Comparison of ENCODE assay signal across 19 cellular contexts in the genomic region with DNA sequence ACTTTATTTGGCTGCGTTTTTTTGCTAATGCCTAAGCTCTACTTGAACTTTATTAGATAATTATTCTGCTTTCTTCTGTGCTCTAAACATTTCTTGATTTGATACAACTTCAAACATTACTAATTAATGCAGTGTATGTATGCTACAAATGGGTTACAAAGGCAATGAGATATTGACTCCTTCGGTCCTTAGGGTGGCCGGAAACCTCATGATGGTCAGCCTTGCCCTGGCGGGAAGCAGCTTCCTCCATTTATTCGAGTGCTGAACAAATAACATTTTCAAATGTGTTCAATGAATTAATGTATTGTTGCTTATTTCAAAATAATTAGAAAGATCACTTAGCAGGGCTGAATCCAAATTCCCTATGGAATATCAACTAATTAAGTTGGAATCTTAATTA. TPM values are rescaled to one million over a fixed set of nuclear protein-coding genes. Genes with fewer than 3 reads are reported as not detected.
A peak's percentile ranks its signal among the peaks of the same experiment; 100 is the strongest.
DNase-seq lines count a peak whose midpoint lies in the region; ATAC-seq and TF ChIP-seq lines count a peak whose summit lies in the region.
"Had no signal": no experiment of that assay in that cellular context is flagged by ENCODE, and none has a peak within 500 bp of the region (broad histone marks: within the 10 kb centered on the region; RNA-seq: fewer than 3 reads in every experiment).

No MANE protein-coding gene starts in this region.

- no peaks in the 10 kb centered on the region for H3K9me3 Mint-ChIP-seq in CD4-positive, alpha-beta T cell
- no peaks in the 10 kb centered on the region for H3K9me3 Mint-ChIP-seq in activated T-helper 17 cell treated with anti-CD3 and anti-CD28 coated beads, Interleukin-2, amount 50 U/mL, for 72 hours
- no peaks in the 10 kb centered on the region for H3K9me3 Mint-ChIP-seq in naive B cell

- TF ChIP-seq EP300 in stomach (IDR thresholded peaks at IDR 0.05): no peak

- H3K36me3 Mint-ChIP-seq in CD4-positive, alpha-beta T cell (ENCODE audit: low read depth): peaks cover 39% of the 10 kb centered on the region
- H3K36me3 Mint-ChIP-seq in activated T-helper 17 cell treated with anti-CD3 and anti-CD28 coated beads, Interleukin-2, amount 50 U/mL, for 72 hours (ENCODE audit: low read depth): peaks cover 15% of the 10 kb centered on the region
- H3K36me3 Mint-ChIP-seq in naive B cell: no peaks in the 10 kb centered on the region

- H3K4me3 ChIP-seq in GM12865 (ENCODE audit: low read depth, low read length) (peak overlapping the region; percentile 85), stomach (no peak overlapping the region)
- H3K4me3 ChIP-seq: adrenal gland, esophagus squamous epithelium, Peyer's patch had no signal

- no peak for ATAC-seq in CD4-positive, alpha-beta T cell (ENCODE audit: poor library complexity)
- ATAC-seq in activated T-helper 17 cell treated with anti-CD3 and anti-CD28 coated beads, Interleukin-2, amount 50 U/mL, for 72 hours (replicated peaks): no peak
- ATAC-seq in naive B cell (ENCODE audit: low read depth in 2 of 2): no peak
- ATAC-seq: left colon, right cardiac atrium had no signal

- 84 to 96% (median 94%) methylated on average over 5 of the region's 5 CpGs for WGBS in stomach, 5 donors

- POLR2A ChIA-PET in CD4-positive, alpha-beta T cell (lab: Charles Lee): interaction anchor here (1.1 to 3.2 kb wide), 5 partner anchors 8 to 124 kb away, joined by 3 to 24 read pairs (median 6); a partner anchor contains a TSS

- CTCF ChIA-PET in CD4-positive, alpha-beta T cell (lab: Charles Lee): no interaction called here

- in situ Hi-C loops in GM13977 (cut with MboI; ENCODE audit: low pct_unique_long_range_greater_than_20kb, low sequenced_read_pairs, unreplicated experiment): no loop called here

- H3K27me3 Mint-ChIP-seq in CD4-positive, alpha-beta T cell: no peaks in the 10 kb centered on the region
- H3K27me3 Mint-ChIP-seq in activated T-helper 17 cell treated with anti-CD3 and anti-CD28 coated beads, Interleukin-2, amount 50 U/mL, for 72 hours: no peaks in the 10 kb centered on the region
- no peaks in the 10 kb centered on the region for H3K27me3 Mint-ChIP-seq in naive B cell

- no peak for TF ChIP-seq POLR2A in stomach (IDR thresholded peaks at IDR 0.05)

- H3K4me3 Mint-ChIP-seq in CD4-positive, alpha-beta T cell: peak overlapping the region; percentile 94
- H3K4me3 Mint-ChIP-seq in activated T-helper 17 cell treated with anti-CD3 and anti-CD28 coated beads, Interleukin-2, amount 50 U/mL, for 72 hours: peak overlapping the region; percentile 95
- H3K4me3 Mint-ChIP-seq in naive B cell: peak overlapping the region; percentile 12 to 98 (median 84)

- no peak for DNase-seq in CD4-positive, alpha-beta T cell
- DNase-seq in GM12865 (ENCODE audit: low read depth): peak; percentile 59
- no peak for DNase-seq in naive B cell
- DNase-seq in NCI-H2227 treated with DMSO at 0.1 percent for 48 hours (lab: John Stamatoyannopoulos, UW): no peak
- no peak for DNase-seq in stomach
- no peak for DNase-seq in GM13977 (ENCODE audit: low spot score)
- DNase-seq in DMS53 treated with DMSO at 0.1 percent for 48 hours (lab: John Stamatoyannopoulos, UW; ENCODE audit: unreplicated experiment): no peak
- DNase-seq: activated CD8-positive, alpha-beta memory T cell treated with anti-CD3 and anti-CD28 coated beads for 24 hours; adrenal gland; esophagus squamous epithelium; GDM1; IMR-90; left colon; NCI-H1105 treated with DMSO at 0.1 percent for 48 hours; Peyer's patch; right cardiac atrium; stimulated activated CD4-positive, alpha-beta T cell treated with anti-CD3 and anti-CD28 coated beads, Interleukin-4, amount 100 ng/mL, for 24 hours had no signal

- H3K36me3 ChIP-seq in stomach: no peaks in the 10 kb centered on the region
- H3K36me3 ChIP-seq: adrenal gland, esophagus squamous epithelium, Peyer's patch had no signal

- H3K4me1 ChIP-seq in stomach: peaks cover 10 to 35% (median 21%) of the 10 kb centered on the region in 4 donors

- no peak for TF ChIP-seq CTCF in CD4-positive, alpha-beta T cell (IDR thresholded peaks at IDR 0.05)
- TF ChIP-seq CTCF in GM12865 (IDR thresholded peaks at IDR 0.05; ENCODE audit: insufficient read depth, low read depth, low read length, missing control alignments) (no peak), stomach (IDR thresholded peaks at IDR 0.05) (no peak), GM13977 (IDR thresholded peaks at IDR 0.05; ENCODE audit: extremely low read depth, insufficient read depth, missing control alignments) (no peak)

- H3K9me3 ChIP-seq in CD4-positive, alpha-beta T cell (ENCODE audit: control insufficient read depth, low read length): no peaks in the 10 kb centered on the region
- no peaks in the 10 kb centered on the region for H3K9me3 ChIP-seq in stomach
- H3K9me3 ChIP-seq: adrenal gland, esophagus squamous epithelium, Peyer's patch had no signal

- peak overlapping the region; percentile 96 for H3K27ac Mint-ChIP-seq in CD4-positive, alpha-beta T cell
- no peak overlapping the region for H3K27ac Mint-ChIP-seq in activated T-helper 17 cell treated with anti-CD3 and anti-CD28 coated beads, Interleukin-2, amount 50 U/mL, for 72 hours
- H3K27ac Mint-ChIP-seq in naive B cell: peak overlapping the region in 5 of 6 donors; percentile 54 to 97 (median 95)

- peaks cover 69% of the 10 kb centered on the region for H3K4me1 Mint-ChIP-seq in CD4-positive, alpha-beta T cell (ENCODE audit: low read depth)
- peaks cover 29% of the 10 kb centered on the region for H3K4me1 Mint-ChIP-seq in activated T-helper 17 cell treated with anti-CD3 and anti-CD28 coated beads, Interleukin-2, amount 50 U/mL, for 72 hours
- peaks cover 46 to 74% (median 60%) of the 10 kb centered on the region in 3 donors for H3K4me1 Mint-ChIP-seq in naive B cell

- intact Hi-C loops in CD4-positive, alpha-beta T cell (cut with DNase I, micrococcal nuclease): loop anchor here in 1 of 2 experiments (10.0 kb wide), 1 partner anchor 1843 kb away; a partner anchor contains a TSS
- intact Hi-C loops in stomach (cut with DNase I; ENCODE audit: low total_unique reads): no loop called here

- no peaks in the 10 kb centered on the region for H3K27me3 ChIP-seq in CD4-positive, alpha-beta T cell (ENCODE audit: control insufficient read depth, insufficient read depth, low read length)
- no peaks in the 10 kb centered on the region for H3K27me3 ChIP-seq in stomach
- H3K27me3 ChIP-seq: adrenal gland, esophagus squamous epithelium, Peyer's patch had no signal

- H3K27ac ChIP-seq in CD4-positive, alpha-beta T cell (ENCODE audit: low read depth, low read length): no peak overlapping the region
- H3K27ac ChIP-seq in stomach: peak overlapping the region in 1 of 5 donors; percentile 98

RNA-seq across cellular contexts. Expression of a gene that starts 3.9 kb away (rescaled TPM):
- total RNA-seq in CD4-positive, alpha-beta T cell: 10 to 100 TPM; 52.0 to 52.7 TPM
- 10 to 100 TPM; 45.0 to 52.7 TPM for total RNA-seq in activated T-helper 17 cell treated with anti-CD3 and anti-CD28 coated beads, Interleukin-2, amount 50 U/mL, for 72 hours
- polyA plus RNA-seq in naive B cell (ENCODE audit: low read depth in 6 of 6): 10 to 100 TPM; 17.3 to 50.9 (median 44.3) TPM
- 100 to 1,000 TPM in 1 of 5 donors, 10 to 100 TPM in 3, 1 to 10 TPM in 1; 8.1 to 160 (median 71.9) TPM for total RNA-seq in stomach
- 1 to 10 TPM; 2.0 to 5.1 (median 2.4) TPM for polyA plus RNA-seq in stomach

RNA-seq across cellular contexts. Expression of a gene that starts 55.7 kb away (rescaled TPM):
- total RNA-seq in CD4-positive, alpha-beta T cell: 10 to 100 TPM; 56.6 to 61.4 TPM
- 10 to 100 TPM; 37.2 to 74.0 TPM for total RNA-seq in activated T-helper 17 cell treated with anti-CD3 and anti-CD28 coated beads, Interleukin-2, amount 50 U/mL, for 72 hours
- polyA plus RNA-seq in naive B cell (ENCODE audit: low read depth in 6 of 6) (10 to 100 TPM in 5 of 6 donors, 1 to 10 TPM in 1; 9.9 to 98.7 (median 15.5) TPM), stomach (10 to 100 TPM in 1 of 3 donors, 1 to 10 TPM in 1, under 1 TPM in 1; 0.68 to 13.2 (median 1.2) TPM)
- total RNA-seq in stomach: 10 to 100 TPM in 4 of 5 donors, 1 to 10 TPM in 1; 5.5 to 26.8 (median 16.7) TPM
- total RNA-seq: H1 had no signal
